In genomic region chr15:52567886-52568568, GRCh38 we compare ENCODE assay signal across 8 cellular contexts. TPM values are rescaled to one million over a fixed set of nuclear protein-coding genes. Genes with fewer than 3 reads are reported as not detected.
A peak's percentile ranks its signal among the peaks of the same experiment; 100 is the strongest.
DNase-seq lines count a peak whose midpoint lies in the region; ATAC-seq, FAIRE-seq and TF ChIP-seq lines count a peak whose summit lies in the region.

No MANE protein-coding gene starts in this region.

- H3K79me2 ChIP-seq in ACC112 (ENCODE audit: control insufficient read depth, insufficient read depth, low read length, unreplicated experiment) (peaks cover 57% of the 10 kb centered on the region), SK-N-SH (ENCODE audit: insufficient read depth) (peaks cover 56% of the 10 kb centered on the region), GM12878 (ENCODE audit: control insufficient read depth, insufficient read depth, low read length) (peaks cover 57% of the 10 kb centered on the region)

- POLR2A ChIA-PET in SK-N-SH (lab: Yijun Ruan, JAX) (no interaction called here), GM12878 (lab: Charles Lee) (no interaction called here), HEK293T (lab: Yijun Ruan, JAX) (no interaction called here)

- TF ChIP-seq CTCF in HFF-Myc (IDR thresholded peaks at IDR 0.05; ENCODE audit: low read depth, low read length, missing control alignments) (no peak), SK-N-SH (IDR thresholded peaks at IDR 0.05) (no peak), GM12878 (IDR thresholded peaks at IDR 0.05 in 2 of 3, conservative IDR thresholded peaks at IDR 0.05 in 1 of 3; ENCODE audit: control insufficient read depth in 2 of 3, extremely low read depth in 1 of 3, insufficient read depth in 1 of 3, low read depth in 3 of 3, low read length in 3 of 3) (no peak), spleen (IDR thresholded peaks at IDR 0.05 in 8 of 11, conservative IDR thresholded peaks at IDR 0.05 in 3 of 11) (no peak)

- peaks cover 8% of the 10 kb centered on the region for H3F3A ChIP-seq in SK-N-SH (replicated peaks; ENCODE audit: insufficient read depth)

- peak overlapping the region; percentile 85 for H3K4me2 ChIP-seq in SK-N-SH
- peak overlapping the region; percentile 36 for H3K4me2 ChIP-seq in GM12878 (ENCODE audit: control insufficient read depth, insufficient read depth)

- H3K4me1 ChIP-seq in ACC112 (ENCODE audit: control insufficient read depth, insufficient read depth, low read length, unreplicated experiment), result peaks cover 7% of the 10 kb centered on the region
- H3K4me1 ChIP-seq in SK-N-SH (ENCODE audit: control insufficient read depth in 1 of 2, insufficient read depth in 2 of 2, low read depth in 1 of 2, low read length in 1 of 2), result peaks cover 5 to 8% of the 10 kb centered on the region in 2 experiments; a peak in 3 of 4 replicates
- peaks cover 7% of the 10 kb centered on the region for H3K4me1 ChIP-seq in GM12878 (ENCODE audit: control insufficient read depth, insufficient read depth, low read length)
- peaks cover 26 to 61% (median 47%) of the 10 kb centered on the region in 6 donors for H3K4me1 ChIP-seq in spleen

- no peak for TF ChIP-seq RAD21 in SK-N-SH (IDR thresholded peaks at IDR 0.05; ENCODE audit: low read length)
- no peak for TF ChIP-seq RAD21 in GM12878 (IDR thresholded peaks at IDR 0.05; ENCODE audit: insufficient read depth, low read depth, low read length)

- under 1% methylated on average over 21 of the region's 21 CpGs for WGBS in SK-N-SH (ENCODE audit: low lambda C conversion rate)
- WGBS in GM12878 (ENCODE audit: insufficient coverage, insufficient replicate concordance, low lambda C conversion rate, missing lambda C conversion rate), result under 1% methylated on average over 21 of the region's 21 CpGs
- WGBS in spleen, 5 donors, result 4 to 7% (median 4%) methylated on average over 21 of the region's 21 CpGs

- peaks cover 8% of the 10 kb centered on the region; the same call in 1 of the 2 replicates for H3K36me3 ChIP-seq in ACC112 (ENCODE audit: insufficient read depth, low read length)
- H3K36me3 ChIP-seq in SK-N-SH (replicated peaks in 1 of 2; ENCODE audit: control insufficient read depth in 1 of 2, insufficient read depth in 2 of 2, low read length in 1 of 2), result peaks cover 0 to 8% of the 10 kb centered on the region in 2 experiments
- H3K36me3 ChIP-seq in GM12878 (ENCODE audit: control insufficient read depth in 2 of 2, insufficient read depth in 2 of 2, low read length in 1 of 2), result no peaks in the 10 kb centered on the region
- H3K36me3 ChIP-seq in spleen, result peaks cover 0 to under 1% (median 0%) of the 10 kb centered on the region in 6 donors

- SMC1A ChIA-PET in GM12878 (lab: Charles Lee; ENCODE audit: uncharacterized antibody, unreplicated experiment), result interaction anchor here (1.3 kb wide), 2 partner anchors 104 to 167 kb away, joined by 3 to 4 read pairs; no protein-coding TSS in a partner anchor

- TF ChIP-seq POLR2A in GM12878 (IDR thresholded peaks at IDR 0.05; ENCODE audit: low read depth, low read length) (no peak), spleen (IDR thresholded peaks at IDR 0.05) (no peak)

- no peak for FAIRE-seq in GM12878 (lab: Jason Lieb, UNC)

- no peak for DNase-seq in HFF-Myc (ENCODE audit: extremely low read depth, low read depth)
- peak; percentile 33 for DNase-seq in SK-N-SH
- DNase-seq in GM12878 (ENCODE audit: low read depth, low spot score), result no peak
- DNase-seq in iPS-NIHi11 (ENCODE audit: low spot score), result peak; percentile 34
- DNase-seq in spleen, result peak; percentile 83
- no peak for DNase-seq in NCI-H128 (lab: John Stamatoyannopoulos, UW; ENCODE audit: unreplicated experiment)
- DNase-seq in HEK293T (ENCODE audit: extremely low spot score), result no peak

- H3K9me3 ChIP-seq in SK-N-SH (no peaks in the 10 kb centered on the region), GM12878 (replicated peaks; ENCODE audit: control insufficient read depth, insufficient read depth, low read length) (no peaks in the 10 kb centered on the region), spleen (no peaks in the 10 kb centered on the region)

- H3K27ac ChIP-seq in ACC112 (ENCODE audit: low read depth, low read length), result peak overlapping the region; percentile 68
- peak overlapping the region; percentile 78 to 84 for H3K27ac ChIP-seq in SK-N-SH (ENCODE audit: low read depth in 2 of 2, low read length in 1 of 2)
- peak overlapping the region; percentile 93 for H3K27ac ChIP-seq in GM12878 (ENCODE audit: control insufficient read depth, insufficient read depth)
- H3K27ac ChIP-seq in spleen, result peak overlapping the region; percentile 92 to 97 (median 94)

- BruUV-seq in GM12878 (replicated peaks; lab: Mats Ljungman, UMichigan), result TSS peak; percentile 48

- in situ Hi-C loops in GM12878 (cut with MboI), result no loop called here

- no peaks in the 10 kb centered on the region for H3K9me2 ChIP-seq in SK-N-SH

- H3K27me3 ChIP-seq in ACC112 (ENCODE audit: insufficient read depth, low read length) (no peaks in the 10 kb centered on the region), SK-N-SH (ENCODE audit: insufficient read depth) (no peaks in the 10 kb centered on the region), GM12878 (replicated peaks in 1 of 2; ENCODE audit: control insufficient read depth in 2 of 2, insufficient read depth in 2 of 2, low read length in 1 of 2) (no peaks in the 10 kb centered on the region), spleen (replicated peaks in 1 of 7) (no peaks in the 10 kb centered on the region)

- peak overlapping the region; percentile 98 for H3K9ac ChIP-seq in SK-N-SH
- peak overlapping the region; percentile 96 for H3K9ac ChIP-seq in GM12878 (ENCODE audit: control insufficient read depth, insufficient read depth, low read length)

- TF ChIP-seq EP300 in SK-N-SH (IDR thresholded peaks at IDR 0.05; ENCODE audit: borderline replicate concordance in 1 of 2, low read depth in 1 of 2, low read length in 1 of 2) (no peak), GM12878 (IDR thresholded peaks at IDR 0.05; ENCODE audit: borderline replicate concordance in 1 of 2, control insufficient read depth in 1 of 2, low read depth in 2 of 2, low read length in 2 of 2) (no peak)

- H3K4me3 ChIP-seq in ACC112 (ENCODE audit: low read depth, low read length) (peak overlapping the region; percentile 98), HFF-Myc (replicated peaks; ENCODE audit: low read depth, low read length) (peak overlapping the region; percentile 94), SK-N-SH (ENCODE audit: low read depth in 2 of 2, low read length in 1 of 2) (peak overlapping the region; percentile 70 to 87), GM12878 (peak overlapping the region; percentile 72), spleen (peak overlapping the region; percentile 42 to 82 (median 71))

- intact Hi-C loops in GM12878 (cut with micrococcal nuclease; ENCODE audit: unreplicated experiment) (loop anchor here (2.0 to 5.0 kb wide), 6 partner anchors 101 to 311 kb away; partner anchors contain the start of gene ATOSA), spleen (cut with DNase I; ENCODE audit: low total_unique reads) (no loop called here)

- ATAC-seq in GM12878, result peak; percentile 38

- CTCF ChIA-PET in SK-N-SH (lab: Yijun Ruan, JAX) (no interaction called here), GM12878 (lab: Yijun Ruan, JAX) (interaction anchor here (1.3 kb wide), 1 partner anchor 314 kb away, joined by 5 read pairs; no protein-coding TSS in a partner anchor), HEK293T (lab: Yijun Ruan, JAX) (no interaction called here)

- peak overlapping the region; percentile 80 for H2AFZ ChIP-seq in ACC112 (ENCODE audit: low read length, unreplicated experiment)
- H2AFZ ChIP-seq in SK-N-SH (ENCODE audit: low read depth), result peak overlapping the region; percentile 97
- peak overlapping the region; percentile 25; the same call in 1 of the 2 replicates for H2AFZ ChIP-seq in GM12878 (ENCODE audit: control insufficient read depth, low read depth, low read length)

- RAD21 ChIA-PET in GM12878 (lab: Charles Lee; ENCODE audit: unreplicated experiment), result interaction anchor here (1.0 to 1.3 kb wide), 3 partner anchors 101 to 311 kb away, joined by 3 to 5 read pairs (median 4); no protein-coding TSS in a partner anchor

- peaks cover 48% of the 10 kb centered on the region for H4K20me1 ChIP-seq in SK-N-SH (ENCODE audit: insufficient read depth)
- H4K20me1 ChIP-seq in GM12878 (ENCODE audit: control insufficient read depth, insufficient read depth), result peaks cover 2% of the 10 kb centered on the region; the same call in 1 of the 2 replicates

RNA-seq across cellular contexts. Expression of gene ARPP19, which starts 0.8 kb away (rescaled TPM):
- 29.0 and 47.1 TPM in 2 replicates for polyA plus RNA-seq in SK-N-SH (2012; rRNA removed)
- polyA plus RNA-seq in SK-N-SH (2012; cell fraction: cytosol; rRNA removed), result 59.4 and 70.0 TPM in 2 replicates
- polyA plus RNA-seq in SK-N-SH (2012; cell fraction: nucleus; rRNA removed), result 7.3 and 18.2 TPM in 2 replicates
- total RNA-seq in GM12878 (2013; cell fraction: nucleolus; rRNA removed), result 73.4 and 75.0 TPM in 2 replicates
- total RNA-seq in GM12878 (2014; rRNA removed), result 122 and 150 TPM in 2 replicates
- total RNA-seq in GM12878 (2014; rRNA removed; fragmentation: Illumina TruSeq; extraction: Trizol), result 123 and 129 TPM in 2 replicates
- 161 and 167 TPM in 2 replicates for total RNA-seq in GM12878 (2021)
- polyA plus RNA-seq in GM12878 (2011; ENCODE audit: low read depth), result 27.5 TPM
- polyA plus RNA-seq in GM12878 (2011; rRNA removed), result 167 and 209 TPM in 2 replicates
- 40.2 and 49.8 TPM in 2 replicates for polyA plus RNA-seq in GM12878 (2011; cell fraction: cytosol; rRNA removed)
- 24.9 and 28.6 TPM in 2 replicates for polyA plus RNA-seq in GM12878 (2011; cell fraction: nucleus; rRNA removed)
- 48.0 and 52.4 TPM in 2 replicates for polyA plus RNA-seq in GM12878 (2012)
- 119 and 147 TPM in 2 replicates for polyA plus RNA-seq in GM12878 (2014; fragmentation: Illumina TruSeq; extraction: Trizol)
- 100 to 1,000 TPM in 1 of 2 experiments, 10 to 100 TPM in 1; 77.2 to 114 TPM for polyA plus RNA-seq in GM12878 (2014; fragmentation: Nextera tagmentation; extraction: Ambion mirVana)
- polyA plus RNA-seq in GM12878 (2014; rRNA removed), result 71.2 and 84.8 TPM in 2 replicates
- 100 to 1,000 TPM; 120 to 124 TPM for polyA plus RNA-seq in GM12878 (2016; fragmentation: Nextera tagmentation; extraction: Ambion mirVana)
- 62.9 and 115 TPM in 2 replicates for polyA minus RNA-seq in GM12878 (2011; rRNA and poly(A)+ RNA removed)
- polyA minus RNA-seq in GM12878 (2011; cell fraction: cytosol; rRNA and poly(A)+ RNA removed), result 40.1 and 44.7 TPM in 2 replicates
- polyA minus RNA-seq in GM12878 (2011; cell fraction: nucleus; rRNA and poly(A)+ RNA removed), result 13.4 and 25.0 TPM in 2 replicates
- 100 to 1,000 TPM in 5 of 7 donors, 10 to 100 TPM in 2; 95.9 to 132 (median 111) TPM for total RNA-seq in spleen
- 10 to 100 TPM; 18.3 to 33.8 (median 23.4) TPM for polyA plus RNA-seq in spleen

RNA-seq across cellular contexts. Expression of gene MYO5A, which starts 39.3 kb away (rescaled TPM):
- 11.0 and 12.1 TPM in 2 replicates for polyA plus RNA-seq in SK-N-SH (2012; rRNA removed)
- 11.0 and 12.7 TPM in 2 replicates for polyA plus RNA-seq in SK-N-SH (2012; cell fraction: cytosol; rRNA removed)
- 11.3 and 16.1 TPM in 2 replicates for polyA plus RNA-seq in SK-N-SH (2012; cell fraction: nucleus; rRNA removed)
- 30.8 and 31.3 TPM in 2 replicates for total RNA-seq in GM12878 (2013; cell fraction: nucleolus; rRNA removed)
- total RNA-seq in GM12878 (2014; rRNA removed), result 32.4 and 33.1 TPM in 2 replicates
- total RNA-seq in GM12878 (2014; rRNA removed; fragmentation: Illumina TruSeq; extraction: Trizol), result 32.1 and 35.0 TPM in 2 replicates
- total RNA-seq in GM12878 (2021), result 30.2 and 34.6 TPM in 2 replicates
- polyA plus RNA-seq in GM12878 (2011; ENCODE audit: low read depth), result 7.1 TPM
- polyA plus RNA-seq in GM12878 (2011; rRNA removed), result 42.9 and 44.5 TPM in 2 replicates
- polyA plus RNA-seq in GM12878 (2011; cell fraction: cytosol; rRNA removed), result 37.6 and 43.4 TPM in 2 replicates
- 51.9 and 59.1 TPM in 2 replicates for polyA plus RNA-seq in GM12878 (2011; cell fraction: nucleus; rRNA removed)
- polyA plus RNA-seq in GM12878 (2012), result 9.3 and 14.9 TPM in 2 replicates
- 26.8 and 41.0 TPM in 2 replicates for polyA plus RNA-seq in GM12878 (2014; fragmentation: Illumina TruSeq; extraction: Trizol)
- polyA plus RNA-seq in GM12878 (2014; fragmentation: Nextera tagmentation; extraction: Ambion mirVana), result 1 to 10 TPM; 4.2 to 4.3 TPM
- polyA plus RNA-seq in GM12878 (2014; rRNA removed), result 29.8 and 30.4 TPM in 2 replicates
- 10 to 100 TPM; 17.6 to 18.1 TPM for polyA plus RNA-seq in GM12878 (2016; fragmentation: Nextera tagmentation; extraction: Ambion mirVana)
- polyA minus RNA-seq in GM12878 (2011; rRNA and poly(A)+ RNA removed), result 72.4 and 94.5 TPM in 2 replicates
- polyA minus RNA-seq in GM12878 (2011; cell fraction: cytosol; rRNA and poly(A)+ RNA removed), result 17.6 and 29.7 TPM in 2 replicates
- 28.9 and 42.3 TPM in 2 replicates for polyA minus RNA-seq in GM12878 (2011; cell fraction: nucleus; rRNA and poly(A)+ RNA removed)
- 10 to 100 TPM; 30.9 to 48.3 (median 39.1) TPM for total RNA-seq in spleen
- 1 to 10 TPM; 4.7 to 6.4 (median 6.3) TPM for polyA plus RNA-seq in spleen

Comparison
In these comparisons a context has a peak if more than half of its experiments do, and no peak if none do; other contexts are left out.
1. H2AFZ ChIP-seq: peak in every context shown above with its lines; median percentile 97 in SK-N-SH; 80 in ACC112; 25 in GM12878.
2. DNase-seq: peak in SK-N-SH (single experiment), iPS-NIHi11 (single experiment) and spleen (single experiment); none in HFF-Myc (single experiment), GM12878 (single experiment), NCI-H128 (single experiment) and HEK293T (single experiment).
3. Peak in every context shown above with its lines, with median percentiles within 50 percentile points of each other: H3K27ac ChIP-seq and H3K4me3 ChIP-seq.